Comparison of ENCODE assay signal across 8 cellular contexts in the genomic region with DNA sequence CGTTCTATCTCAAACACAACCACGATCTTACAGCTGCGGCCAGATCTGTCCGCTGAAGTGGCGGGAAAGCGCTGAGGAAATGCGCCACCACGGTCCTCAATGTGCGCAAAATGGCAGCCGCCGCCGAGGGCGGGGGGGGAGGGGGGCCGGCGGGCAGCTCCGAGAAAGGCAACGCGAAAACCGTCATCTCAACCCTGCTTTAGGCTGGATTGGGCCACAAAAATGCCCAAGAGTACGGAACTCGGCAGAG. TPM values are rescaled to one million over a fixed set of nuclear protein-coding genes. Genes with fewer than 3 reads are reported as not detected.
DNase-seq lines count a peak whose midpoint lies in the region; ATAC-seq lines count a peak whose summit lies in the region.

No MANE protein-coding gene starts in this region.

- H3K9ac ChIP-seq in mesendoderm (ENCODE audit: low read length), result peak overlapping the region; percentile 100

- peak overlapping the region; percentile 100 for H3K56ac ChIP-seq in mesendoderm (ENCODE audit: low read length)

- no peak overlapping the region for H4K8ac ChIP-seq in mesendoderm (ENCODE audit: low read depth, low read length)

- peaks cover 43% of the 10 kb centered on the region for H3K79me2 ChIP-seq in mesendoderm (ENCODE audit: control insufficient read depth, insufficient read depth, low read length)

- H4K5ac ChIP-seq in mesendoderm (ENCODE audit: low read length), result peak overlapping the region; percentile 100

- ATAC-seq in GM18502 (IDR thresholded peaks at IDR 0.05; ENCODE audit: poor library complexity, unreplicated experiment) (peak; percentile 42), HG02623 (IDR thresholded peaks at IDR 0.05; ENCODE audit: unreplicated experiment) (peak; percentile 30)

- peak overlapping the region; percentile 100 for H2BK5ac ChIP-seq in mesendoderm (ENCODE audit: low read length)

- no CpG with 5 or more reads among the region's 21 CpGs for WGBS in mesendoderm (ENCODE audit: extremely low coverage, insufficient coverage, low lambda C conversion rate)

- peak overlapping the region; percentile 9 for H2BK120ac ChIP-seq in mesendoderm (ENCODE audit: low read depth, low read length)

- no peaks in the 10 kb centered on the region for H3K27me3 ChIP-seq in mesendoderm (ENCODE audit: insufficient read depth, low read length, poor library complexity)

- H2AK5ac ChIP-seq in mesendoderm (ENCODE audit: low read length), result peak overlapping the region; percentile 100

- peak overlapping the region; percentile 64 for H3K4me2 ChIP-seq in mesendoderm (ENCODE audit: low read length)

- H2BK15ac ChIP-seq in mesendoderm (replicated peaks; ENCODE audit: low read depth), result no peak overlapping the region

- H3K4ac ChIP-seq in mesendoderm (ENCODE audit: low read depth, low read length), result peak overlapping the region; percentile 100

- H3K4me1 ChIP-seq in mesendoderm (ENCODE audit: control insufficient read depth, low read depth, low read length), result no peaks in the 10 kb centered on the region

- H3K27ac ChIP-seq in mesendoderm (ENCODE audit: low read depth, low read length), result peak overlapping the region; percentile 77

- peak; percentile 48 to 50 for DNase-seq in NCI-H1930 (lab: John Stamatoyannopoulos, UW)
- DNase-seq in activated CD4-positive, alpha-beta T cell treated with anti-CD3 and anti-CD28 coated beads, Interleukin-2, amount 50 U/mL, for 24 hours (ENCODE audit: low read depth in 1 of 2, low spot score in 1 of 2), result peak; percentile 61 to 63
- DNase-seq in effector CD8-positive, alpha-beta T cell (lab: John Stamatoyannopoulos, UW), result peak; percentile 63
- no peak for DNase-seq in mesendoderm
- peak; percentile 55 for DNase-seq in stimulated activated CD8-positive, alpha-beta memory T cell treated with anti-CD3 and anti-CD28 coated beads, Interleukin-15, amount 100 ng/mL, for 24 hours (ENCODE audit: low read depth)
- DNase-seq in GOT3 (lab: John Stamatoyannopoulos, UW), result no peak

- H3K36me3 ChIP-seq in mesendoderm (ENCODE audit: control insufficient read depth, insufficient read depth, low read length), result peaks cover 13% of the 10 kb centered on the region

- H3K4me3 ChIP-seq in mesendoderm (ENCODE audit: low read length), result peak overlapping the region; percentile 100

- peaks cover 2% of the 10 kb centered on the region for H3K79me1 ChIP-seq in mesendoderm (ENCODE audit: low read length)

- peak overlapping the region; percentile 95 for H3K18ac ChIP-seq in mesendoderm (ENCODE audit: low read length)

- H3K23ac ChIP-seq in mesendoderm (ENCODE audit: low read length), result peak overlapping the region; percentile 99

RNA-seq across cellular contexts. Expression of a gene that starts 0.4 kb away (rescaled TPM):
- polyA plus RNA-seq in mesendoderm (2013, experiment 1 of 2), result 517 TPM
- polyA plus RNA-seq in mesendoderm (2013, experiment 2 of 2), result 531 TPM

RNA-seq across cellular contexts. Expression of a gene that starts 27.3 kb away (rescaled TPM):
- 16.9 TPM for polyA plus RNA-seq in mesendoderm (2013, experiment 1 of 2)
- 17.8 TPM for polyA plus RNA-seq in mesendoderm (2013, experiment 2 of 2)

Comparison
In these comparisons a context has a peak if more than half of its experiments do, and no peak if none do; other contexts are left out.
1. DNase-seq: peak in NCI-H1930 (2 of 2), activated CD4-positive, alpha-beta T cell treated with anti-CD3 and anti-CD28 coated beads, Interleukin-2, amount 50 U/mL, for 24 hours (2 of 2), effector CD8-positive, alpha-beta T cell (single experiment) and stimulated activated CD8-positive, alpha-beta memory T cell treated with anti-CD3 and anti-CD28 coated beads, Interleukin-15, amount 100 ng/mL, for 24 hours (single experiment); none in mesendoderm (single experiment) and GOT3 (single experiment).